In the genomic region with DNA sequence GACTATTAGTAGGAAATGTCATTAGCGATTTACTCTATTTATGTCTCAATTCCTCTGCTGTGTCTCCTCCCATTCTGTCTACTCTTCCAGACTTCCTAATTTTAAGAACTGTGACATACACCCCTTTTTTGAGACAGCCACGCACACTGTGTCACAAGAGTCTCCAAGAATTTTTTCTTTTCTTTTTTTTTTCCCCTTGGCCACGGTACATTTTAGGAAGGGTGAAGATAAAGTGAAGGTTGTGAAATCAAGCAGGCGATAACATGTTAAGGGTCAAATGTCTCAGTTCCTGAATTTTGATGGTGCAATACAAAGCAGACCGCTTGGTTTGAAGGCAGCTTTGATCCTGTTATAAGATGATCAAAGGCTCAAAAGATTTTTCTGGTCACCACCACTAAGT, we compare ENCODE assay signal across 18 cellular contexts. TPM values are rescaled to one million over a fixed set of nuclear protein-coding genes. Genes with fewer than 3 reads are reported as not detected.
DNase-seq lines count a peak whose midpoint lies in the region; ATAC-seq and TF ChIP-seq lines count a peak whose summit lies in the region.
"Had no signal": no experiment of that assay in that cellular context is flagged by ENCODE, and none has a peak within 500 bp of the region (broad histone marks: within the 10 kb centered on the region; RNA-seq: fewer than 3 reads in every experiment).

No MANE protein-coding gene starts in this region.

- peak; percentile 78 to 81 for ATAC-seq in upper lobe of left lung (ENCODE audit: low FRiP score in 2 of 2)
- no peak for ATAC-seq in stimulated activated naive B cell treated with anti-CD40 and anti-IgM and Interleukin-4, amounts not matched to agents 10 μg/mL and 1 μg/mL and 100 μg/mL, for 72 hours (replicated peaks)
- ATAC-seq: left colon, T-helper 17 cell had no signal

- H3K9me3 ChIP-seq in breast epithelium = no peaks in the 10 kb centered on the region
- no peaks in the 10 kb centered on the region for H3K9me3 ChIP-seq in upper lobe of left lung
- H3K9me3 ChIP-seq: sigmoid colon had no signal

- H3K4me3 Mint-ChIP-seq in MCF 10A (ENCODE audit: unreplicated experiment) = no peak overlapping the region
- no peak overlapping the region for H3K4me3 Mint-ChIP-seq in stimulated activated naive B cell treated with anti-CD40 and anti-IgM and Interleukin-4, amounts not matched to agents 10 μg/mL and 1 μg/mL and 100 μg/mL, for 72 hours
- H3K4me3 Mint-ChIP-seq: activated naive CD4-positive, alpha-beta T cell treated with anti-CD3 and anti-CD28 coated beads, Interleukin-2, amount 50 U/mL, for 24 hours; T-helper 17 cell; type B pancreatic cell had no signal

- H3K27ac ChIP-seq in breast epithelium (no peak overlapping the region), layer of hippocampus (ENCODE audit: low read depth, low read length) (peak overlapping the region; percentile 30), upper lobe of left lung (peak overlapping the region in 1 of 4 donors; percentile 55)
- H3K27ac ChIP-seq: sigmoid colon had no signal

- peaks cover 26% of the 10 kb centered on the region for H3K4me1 Mint-ChIP-seq in MCF 10A (ENCODE audit: insufficient read depth, unreplicated experiment)
- peaks cover 1 to 5% of the 10 kb centered on the region in 2 donors for H3K4me1 Mint-ChIP-seq in stimulated activated naive B cell treated with anti-CD40 and anti-IgM and Interleukin-4, amounts not matched to agents 10 μg/mL and 1 μg/mL and 100 μg/mL, for 72 hours
- H3K4me1 Mint-ChIP-seq: activated naive CD4-positive, alpha-beta T cell treated with anti-CD3 and anti-CD28 coated beads, Interleukin-2, amount 50 U/mL, for 24 hours; T-helper 17 cell had no signal

- H3K27me3 ChIP-seq in breast epithelium (no peaks in the 10 kb centered on the region), layer of hippocampus (ENCODE audit: control insufficient read depth, insufficient read depth, low read length) (no peaks in the 10 kb centered on the region), upper lobe of left lung (no peaks in the 10 kb centered on the region)
- H3K27me3 ChIP-seq: sigmoid colon had no signal

- 23 to 34% methylated on average over 5 of the region's 5 CpGs for WGBS in upper lobe of left lung, 2 donors

- H3K4me3 ChIP-seq in breast epithelium (no peak overlapping the region), upper lobe of left lung (no peak overlapping the region)
- H3K4me3 ChIP-seq: sigmoid colon had no signal

- peak in 1 of 4 donors; percentile 54 for TF ChIP-seq EP300 in upper lobe of left lung (IDR thresholded peaks at IDR 0.05)

- POLR2A ChIA-PET in MCF 10A (lab: Yijun Ruan, JAX) = interaction anchor here (1.1 to 2.5 kb wide), 2 partner anchors 15 to 46 kb away, joined by 5 to 11 read pairs; a partner anchor contains a TSS

- intact Hi-C loops in MCF 10A (cut with micrococcal nuclease) (no loop called here), breast epithelium (cut with DNase I; ENCODE audit: low total_unique reads) (no loop called here)

- peak; percentile 72 for DNase-seq in MCF 10A (ENCODE audit: unreplicated experiment)
- DNase-seq in breast epithelium (ENCODE audit: low spot score in 2 of 2) = no peak
- DNase-seq in SW480 (ENCODE audit: low spot score) = peak; percentile 30
- DNase-seq in upper lobe of left lung = no peak
- DNase-seq in A172 (ENCODE audit: low spot score) = no peak
- DNase-seq in stimulated activated naive B cell treated with anti-CD40 and anti-IgM and Interleukin-4, amounts not matched to agents 10 μg/mL and 1 μg/mL and 100 μg/mL, for 72 hours = no peak
- no peak for DNase-seq in activated T-cell treated with anti-CD3 and anti-CD28 coated beads, Interleukin-2, amount 50 U/mL, for 1 hour
- DNase-seq: activated CD4-positive, alpha-beta T cell treated with anti-CD3 and anti-CD28 coated beads for 1 hour; left colon; NCI-H1092 treated with DMSO at 0.1 percent for 48 hours; NCI-H345; sigmoid colon; stimulated activated CD4-positive, alpha-beta T cell treated with anti-CD3 and anti-CD28 coated beads, Interleukin-2, amount 100 ng/mL, for 48 hours; T-helper 17 cell had no signal

- no peaks in the 10 kb centered on the region for H3K36me3 Mint-ChIP-seq in MCF 10A (ENCODE audit: insufficient read depth, unreplicated experiment)
- no peaks in the 10 kb centered on the region for H3K36me3 Mint-ChIP-seq in stimulated activated naive B cell treated with anti-CD40 and anti-IgM and Interleukin-4, amounts not matched to agents 10 μg/mL and 1 μg/mL and 100 μg/mL, for 72 hours
- H3K36me3 Mint-ChIP-seq: activated naive CD4-positive, alpha-beta T cell treated with anti-CD3 and anti-CD28 coated beads, Interleukin-2, amount 50 U/mL, for 24 hours; type B pancreatic cell had no signal

- no peaks in the 10 kb centered on the region for H3K27me3 Mint-ChIP-seq in MCF 10A (ENCODE audit: insufficient read depth, unreplicated experiment)
- H3K27me3 Mint-ChIP-seq in stimulated activated naive B cell treated with anti-CD40 and anti-IgM and Interleukin-4, amounts not matched to agents 10 μg/mL and 1 μg/mL and 100 μg/mL, for 72 hours = peaks cover 9 to 17% of the 10 kb centered on the region in 2 donors
- H3K27me3 Mint-ChIP-seq: type B pancreatic cell had no signal

- no peak overlapping the region for H3K27ac Mint-ChIP-seq in MCF 10A (ENCODE audit: low read depth, unreplicated experiment)
- no peak overlapping the region for H3K27ac Mint-ChIP-seq in stimulated activated naive B cell treated with anti-CD40 and anti-IgM and Interleukin-4, amounts not matched to agents 10 μg/mL and 1 μg/mL and 100 μg/mL, for 72 hours
- H3K27ac Mint-ChIP-seq: activated naive CD4-positive, alpha-beta T cell treated with anti-CD3 and anti-CD28 coated beads, Interleukin-2, amount 50 U/mL, for 24 hours; T-helper 17 cell; type B pancreatic cell had no signal

- TF ChIP-seq POLR2A in breast epithelium (IDR thresholded peaks at IDR 0.05) (no peak), upper lobe of left lung (IDR thresholded peaks at IDR 0.05) (peak in 1 of 4 donors; percentile 59)

- H3K9me3 Mint-ChIP-seq in MCF 10A (ENCODE audit: unreplicated experiment) = no peaks in the 10 kb centered on the region
- H3K9me3 Mint-ChIP-seq in stimulated activated naive B cell treated with anti-CD40 and anti-IgM and Interleukin-4, amounts not matched to agents 10 μg/mL and 1 μg/mL and 100 μg/mL, for 72 hours = no peaks in the 10 kb centered on the region
- H3K9me3 Mint-ChIP-seq: activated naive CD4-positive, alpha-beta T cell treated with anti-CD3 and anti-CD28 coated beads, Interleukin-2, amount 50 U/mL, for 24 hours; type B pancreatic cell had no signal

- H3K36me3 ChIP-seq in breast epithelium (no peaks in the 10 kb centered on the region), upper lobe of left lung (no peaks in the 10 kb centered on the region)
- H3K36me3 ChIP-seq: sigmoid colon had no signal

- CTCF ChIA-PET in MCF 10A (lab: Yijun Ruan, JAX) = interaction anchor here (1.1 to 2.7 kb wide), 2 partner anchors 15 to 22 kb away, joined by 4 to 12 read pairs; no protein-coding TSS in a partner anchor

- no peaks in the 10 kb centered on the region for H3K4me1 ChIP-seq in breast epithelium
- peaks cover 0 to 8% (median 1%) of the 10 kb centered on the region in 4 donors for H3K4me1 ChIP-seq in upper lobe of left lung

- no TSS peak for BruUV-seq in MCF 10A (replicated peaks; lab: Mats Ljungman, UMichigan)

- TF ChIP-seq CTCF in MCF 10A (IDR thresholded peaks at IDR 0.05; ENCODE audit: unreplicated experiment) (no peak), breast epithelium (IDR thresholded peaks at IDR 0.05) (no peak), upper lobe of left lung (IDR thresholded peaks at IDR 0.05) (no peak)

RNA-seq across cellular contexts. Expression of a gene that starts 4.3 kb away (rescaled TPM):
- total RNA-seq in MCF 10A (2022) (0.25 TPM in 1 of 2 replicates, not detected in the other), breast epithelium (10 to 100 TPM in 1 of 3 donors, 1 to 10 TPM in 1, not detected in 1; 3.3 to 17.1 TPM), upper lobe of left lung (100 to 1,000 TPM in 4 of 6 donors, 10 to 100 TPM in 2; 51.2 to 163 (median 113) TPM)
- total RNA-seq in A172 (2014; rRNA removed; shearing (Covaris generic)) = 26.5 and 27.9 TPM in 2 replicates
- total RNA-seq: A673, left colon had no signal

RNA-seq across cellular contexts. Expression of a gene that starts 11.2 kb away (rescaled TPM):
- total RNA-seq in MCF 10A (2022) (not detected in 2 replicates), breast epithelium (under 1 TPM in 2 of 3 donors, not detected in 1; 0.33 to 0.44 TPM), upper lobe of left lung (1 to 10 TPM in 3 of 6 donors, under 1 TPM in 2, not detected in 1; 0.55 to 2.7 (median 1.1) TPM)
- total RNA-seq in A172 (2014; rRNA removed; shearing (Covaris generic)) = 3.4 and 10.9 TPM in 2 replicates
- total RNA-seq: A673, left colon, sigmoid colon, T-helper 17 cell had no signal

RNA-seq across cellular contexts. Expression of a gene that starts 37.6 kb away (rescaled TPM):
- total RNA-seq in MCF 10A (2022) (not detected in 2 replicates), breast epithelium (10 to 100 TPM in 2 of 3 donors, 1 to 10 TPM in 1; 5.2 to 14.7 (median 13.8) TPM), upper lobe of left lung (10 to 100 TPM; 17.4 to 87.8 (median 28.1) TPM)
- not detected in 2 replicates for total RNA-seq in A172 (2014; rRNA removed; shearing (Covaris generic))

RNA-seq across cellular contexts. Expression of a gene that starts 45.1 kb away (rescaled TPM):
- 19.7 and 28.1 TPM in 2 replicates for total RNA-seq in MCF 10A (2022)
- 100 to 1,000 TPM; 146 to 182 (median 155) TPM for total RNA-seq in breast epithelium
- total RNA-seq in upper lobe of left lung = 100 to 1,000 TPM in 3 of 6 donors, 10 to 100 TPM in 3; 88.9 to 114 (median 97.9) TPM
- total RNA-seq in A172 (2014; rRNA removed; shearing (Covaris generic)) = 20.4 and 20.8 TPM in 2 replicates

Comparison
In these comparisons a context has a peak if more than half of its experiments do, and no peak if none do; other contexts are left out.
1. DNase-seq: peak in MCF 10A (single experiment) and SW480 (single experiment); none in breast epithelium (0 of 2), upper lobe of left lung (0 of 2), A172 (single experiment), stimulated activated naive B cell treated with anti-CD40 and anti-IgM and Interleukin-4, amounts not matched to agents 10 μg/mL and 1 μg/mL and 100 μg/mL, for 72 hours (single experiment) and activated T-cell treated with anti-CD3 and anti-CD28 coated beads, Interleukin-2, amount 50 U/mL, for 1 hour (single experiment).
2. ATAC-seq: peak in upper lobe of left lung (2 of 2); none in stimulated activated naive B cell treated with anti-CD40 and anti-IgM and Interleukin-4, amounts not matched to agents 10 μg/mL and 1 μg/mL and 100 μg/mL, for 72 hours (0 of 2).